ENCODE assay signal across 18 cellular contexts in the genomic region with DNA sequence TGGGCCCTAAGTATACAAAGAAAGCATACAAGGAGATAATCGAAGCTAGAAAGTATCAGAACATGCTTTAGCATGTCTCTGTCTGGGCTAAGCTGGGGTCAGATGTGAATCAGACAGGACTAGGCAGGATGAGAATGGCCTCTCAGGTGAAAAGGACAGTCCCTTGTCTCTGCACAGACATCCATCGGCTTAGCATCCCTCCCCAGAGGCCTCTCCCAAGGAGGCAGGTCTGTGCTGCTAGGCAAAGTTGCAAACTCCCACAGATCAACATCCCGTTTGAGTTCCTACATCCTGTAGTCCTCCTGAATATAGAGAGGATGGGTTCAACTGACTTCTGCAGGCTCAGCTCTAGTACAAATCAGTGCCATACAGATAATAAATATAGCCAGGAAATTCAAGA. TPM values are rescaled to one million over a fixed set of nuclear protein-coding genes. Genes with fewer than 3 reads are reported as not detected.
"Had no signal": no experiment of that assay in that cellular context is flagged by ENCODE, and none has a peak within 500 bp of the region (broad histone marks: within the 10 kb centered on the region; RNA-seq: fewer than 3 reads in every experiment).

No MANE protein-coding gene starts in this region.

- H3K9me3 Mint-ChIP-seq: activated CD4-positive, alpha-beta T cell treated with anti-CD3 and anti-CD28 coated beads, Interleukin-2, amount 10 ng/mL, durations not matched to agents 7 days and 5 days; activated naive CD4-positive, alpha-beta T cell treated with anti-CD3 and anti-CD28 coated beads, Interleukin-2, amount 50 U/mL, for 24 hours; activated T-helper 2 cell treated with anti-CD3 and anti-CD28 coated beads, Interferon-gamma antibody, Interleukin-2, Interleukin-4, amounts not matched to agents 10 μg/mL and 5 μg/mL and 100 μg/mL, durations not matched to agents 14 hours and 24 hours and 36 hours had no signal

- H3K27ac ChIP-seq: brain microvascular endothelial cell, gastrocnemius medialis, heart right ventricle, left lung, ovary, uterus, VCaP had no signal

- H3K36me3 ChIP-seq: brain microvascular endothelial cell, gastrocnemius medialis, heart right ventricle, left lung, ovary, stomach, uterus had no signal

- H3K27me3 ChIP-seq: brain microvascular endothelial cell, gastrocnemius medialis, left lung, ovary, stomach, uterus had no signal

- DNase-seq: activated CD4-positive, alpha-beta T cell treated with anti-CD3 and anti-CD28 coated beads, Interleukin-2, amount 10 ng/mL, durations not matched to agents 7 days and 5 days; amniotic stem cell; brain microvascular endothelial cell; dermis blood vessel endothelial cell; gastrocnemius medialis; heart right ventricle; left lung; mesenchymal stem cell; ovary; stimulated activated CD4-positive, alpha-beta T cell treated with anti-CD3 and anti-CD28 coated beads, Interleukin-15, amount 100 ng/mL, for 24 hours; stimulated activated CD4-positive, alpha-beta T cell treated with anti-CD3 and anti-CD28 coated beads, Interleukin-4, amount 100 ng/mL, for 24 hours; stomach; T-helper 1 cell; uterus had no signal

- H3K4me3 Mint-ChIP-seq: activated CD4-positive, alpha-beta T cell treated with anti-CD3 and anti-CD28 coated beads, Interleukin-2, amount 10 ng/mL, durations not matched to agents 7 days and 5 days; activated naive CD4-positive, alpha-beta T cell treated with anti-CD3 and anti-CD28 coated beads, Interleukin-2, amount 50 U/mL, for 24 hours had no signal

- H3K27ac Mint-ChIP-seq: activated CD4-positive, alpha-beta T cell treated with anti-CD3 and anti-CD28 coated beads, Interleukin-2, amount 10 ng/mL, durations not matched to agents 7 days and 5 days; activated naive CD4-positive, alpha-beta T cell treated with anti-CD3 and anti-CD28 coated beads, Interleukin-2, amount 50 U/mL, for 24 hours; activated T-helper 2 cell treated with anti-CD3 and anti-CD28 coated beads, Interferon-gamma antibody, Interleukin-2, Interleukin-4, amounts not matched to agents 10 μg/mL and 5 μg/mL and 100 μg/mL, durations not matched to agents 14 hours and 24 hours and 36 hours had no signal

- H3K9me3 ChIP-seq: gastrocnemius medialis, heart right ventricle, left lung, ovary, stomach, uterus had no signal

- H3K36me3 Mint-ChIP-seq: activated naive CD4-positive, alpha-beta T cell treated with anti-CD3 and anti-CD28 coated beads, Interleukin-2, amount 50 U/mL, for 24 hours had no signal

- H3K4me1 ChIP-seq: uterus had no signal

- ATAC-seq: gastrocnemius medialis, left lung had no signal

- H3K4me3 ChIP-seq: gastrocnemius medialis, heart right ventricle, left lung, ovary, stomach, uterus had no signal

RNA-seq across cellular contexts. Expression of a gene that starts 24.5 kb away (rescaled TPM):
- total RNA-seq: activated CD4-positive, alpha-beta T cell treated with anti-CD3 and anti-CD28 coated beads, Interleukin-2, amount 10 ng/mL, durations not matched to agents 7 days and 5 days; activated CD8-positive, alpha-beta memory T cell treated with anti-CD3 and anti-CD28 coated beads for 36 hours; activated T-helper 2 cell treated with anti-CD3 and anti-CD28 coated beads, Interferon-gamma antibody, Interleukin-2, Interleukin-4, amounts not matched to agents 10 μg/mL and 5 μg/mL and 100 μg/mL, durations not matched to agents 14 hours and 24 hours and 36 hours had no signal
